In genomic region chr7:72924417-72924747, GRCh38 we compare ENCODE assay signal across 8 cellular contexts. TPM values are rescaled to one million over a fixed set of nuclear protein-coding genes. Genes with fewer than 3 reads are reported as not detected.
DNase-seq lines count a peak whose midpoint lies in the region; ATAC-seq and TF ChIP-seq lines count a peak whose summit lies in the region.

No MANE protein-coding gene starts in this region.

- peak overlapping the region; percentile 88 for H3K4me3 ChIP-seq in CD8-positive, alpha-beta T cell (ENCODE audit: low read depth, low read length)
- peak overlapping the region; percentile 73 to 89 (median 86) for H3K4me3 ChIP-seq in Peyer's patch
- peak overlapping the region; percentile 78 to 90 (median 86) for H3K4me3 ChIP-seq in esophagus muscularis mucosa
- peak overlapping the region; percentile 91 for H3K4me3 ChIP-seq in psoas muscle

- CTCF ChIA-PET in CD8-positive, alpha-beta T cell (lab: Charles Lee) = no interaction called here

- intact Hi-C loops in CD8-positive, alpha-beta T cell (cut with DNase I, micrococcal nuclease) = loop anchor here (1.0 to 2.0 kb wide), 3 partner anchors 8 to 98 kb away; no protein-coding TSS in a partner anchor
- intact Hi-C loops in esophagus muscularis mucosa (cut with DNase I) (no loop called here), psoas muscle (cut with DNase I) (no loop called here)

- H3K9me3 Mint-ChIP-seq in CD8-positive, alpha-beta T cell = no peaks in the 10 kb centered on the region

- H3K27ac Mint-ChIP-seq in CD8-positive, alpha-beta T cell = peak overlapping the region; percentile 100

- peaks cover 19% of the 10 kb centered on the region for H3K4me1 ChIP-seq in CD8-positive, alpha-beta T cell (ENCODE audit: insufficient read depth, low read length)
- peaks cover 0 to 16% (median 2%) of the 10 kb centered on the region in 4 donors for H3K4me1 ChIP-seq in Peyer's patch
- peaks cover 19 to 41% (median 34%) of the 10 kb centered on the region in 4 donors for H3K4me1 ChIP-seq in esophagus muscularis mucosa
- H3K4me1 ChIP-seq in psoas muscle = peaks cover 13% of the 10 kb centered on the region

- H3K36me3 ChIP-seq in CD8-positive, alpha-beta T cell (ENCODE audit: insufficient read depth, low read length) = peaks cover 28% of the 10 kb centered on the region
- peaks cover 0 to 30% (median 0%) of the 10 kb centered on the region in 3 donors for H3K36me3 ChIP-seq in Peyer's patch
- H3K36me3 ChIP-seq in esophagus muscularis mucosa = peaks cover 28 to 38% (median 34%) of the 10 kb centered on the region in 4 donors
- H3K36me3 ChIP-seq in psoas muscle (ENCODE audit: insufficient read depth in 1 of 2, low read depth in 1 of 2) = peaks cover 17 to 31% of the 10 kb centered on the region in 2 donors

- H3K4me3 Mint-ChIP-seq in CD8-positive, alpha-beta T cell = peak overlapping the region; percentile 99

- no peaks in the 10 kb centered on the region for H3K27me3 Mint-ChIP-seq in CD8-positive, alpha-beta T cell (ENCODE audit: low read depth)

- POLR2A ChIA-PET in CD8-positive, alpha-beta T cell (lab: Charles Lee) = no interaction called here

- TF ChIP-seq CTCF in CD8-positive, alpha-beta T cell (IDR thresholded peaks at IDR 0.05) = no peak
- TF ChIP-seq CTCF in Peyer's patch (IDR thresholded peaks at IDR 0.05) (no peak), esophagus muscularis mucosa (IDR thresholded peaks at IDR 0.05) (no peak), psoas muscle (IDR thresholded peaks at IDR 0.05) (no peak)

- H3K36me3 Mint-ChIP-seq in CD8-positive, alpha-beta T cell = peaks cover 51% of the 10 kb centered on the region

- TF ChIP-seq POLR2A in Peyer's patch (IDR thresholded peaks at IDR 0.05) = no peak
- no peak for TF ChIP-seq POLR2A in esophagus muscularis mucosa (IDR thresholded peaks at IDR 0.05; ENCODE audit: low read depth)

- H3K4me1 Mint-ChIP-seq in CD8-positive, alpha-beta T cell (ENCODE audit: low read depth) = peaks cover 42% of the 10 kb centered on the region

- no peaks in the 10 kb centered on the region for H3K27me3 ChIP-seq in CD8-positive, alpha-beta T cell (ENCODE audit: insufficient read depth, low read length)
- H3K27me3 ChIP-seq in Peyer's patch (no peaks in the 10 kb centered on the region), esophagus muscularis mucosa (no peaks in the 10 kb centered on the region), psoas muscle (ENCODE audit: insufficient read depth in 3 of 3, low read length in 2 of 3) (no peaks in the 10 kb centered on the region)

- TF ChIP-seq EP300 in esophagus muscularis mucosa (IDR thresholded peaks at IDR 0.05) = no peak

- no peak for DNase-seq in CD8-positive, alpha-beta T cell
- DNase-seq in Peyer's patch (no peak), esophagus muscularis mucosa (ENCODE audit: extremely low spot score) (no peak), psoas muscle (no peak), COR-L47 (lab: John Stamatoyannopoulos, UW) (no peak), NCI-H2081 (lab: John Stamatoyannopoulos, UW) (no peak), 8988T (no peak)

- peak overlapping the region; percentile 92 for H3K27ac ChIP-seq in CD8-positive, alpha-beta T cell (ENCODE audit: low read depth, low read length)
- H3K27ac ChIP-seq in Peyer's patch = peak overlapping the region; percentile 87 to 95 (median 92)
- peak overlapping the region; percentile 91 to 96 (median 94) for H3K27ac ChIP-seq in esophagus muscularis mucosa (replicated peaks in 1 of 4)
- peak overlapping the region; percentile 90 for H3K27ac ChIP-seq in psoas muscle

- no peaks in the 10 kb centered on the region for H3K9me3 ChIP-seq in CD8-positive, alpha-beta T cell (ENCODE audit: low read length)
- H3K9me3 ChIP-seq in Peyer's patch (no peaks in the 10 kb centered on the region), esophagus muscularis mucosa (no peaks in the 10 kb centered on the region), psoas muscle (no peaks in the 10 kb centered on the region)

- WGBS in esophagus muscularis mucosa = 0% methylated on average over 5 of the region's 5 CpGs
- 0 to 1% (median 0%) methylated on average over 5 of the region's 5 CpGs for WGBS in psoas muscle, 3 donors

- ATAC-seq in CD8-positive, alpha-beta T cell = no peak
- ATAC-seq in HG02588 (IDR thresholded peaks at IDR 0.05; ENCODE audit: unreplicated experiment) (peak; percentile 14), psoas muscle (peak in 3 of 4 donors; percentile 5 to 21 (median 17))

RNA-seq across cellular contexts. Expression of gene POM121, which starts 0.5 kb away (rescaled TPM):
- 10 to 100 TPM; 79.4 to 83.6 TPM for total RNA-seq in CD8-positive, alpha-beta T cell
- total RNA-seq in Peyer's patch (10 to 100 TPM; 24.0 to 47.3 (median 37.1) TPM), esophagus muscularis mucosa (10 to 100 TPM; 15.6 to 26.2 (median 17.2) TPM), psoas muscle (10 to 100 TPM; 16.6 to 28.1 (median 21.1) TPM)
- 10 to 100 TPM in 1 of 3 donors, 1 to 10 TPM in 2; 8.0 to 18.0 (median 9.3) TPM for polyA plus RNA-seq in psoas muscle

RNA-seq across cellular contexts. Expression of gene TRIM74, which starts 44.9 kb away (rescaled TPM):
- total RNA-seq in CD8-positive, alpha-beta T cell = 1 to 10 TPM; 2.2 to 3.8 TPM
- 1 to 10 TPM in 3 of 4 donors, not detected in 1; 1.8 to 3.2 (median 1.9) TPM for total RNA-seq in Peyer's patch
- total RNA-seq in esophagus muscularis mucosa = 1 to 10 TPM in 1 of 4 donors, not detected in 3; 1.2 TPM
- total RNA-seq in psoas muscle = under 1 TPM in 1 of 4 donors, not detected in 3; 0.36 TPM
- under 1 TPM; 0.06 to 0.34 (median 0.07) TPM for polyA plus RNA-seq in psoas muscle

Comparison
In these comparisons a context has a peak if more than half of its experiments do, and no peak if none do; other contexts are left out.
1. intact Hi-C loops: an anchor here in CD8-positive, alpha-beta T cell (1.0 to 2.0 kb wide); none called in esophagus muscularis mucosa and psoas muscle.